In genomic region chr19:58277748-58278147, GRCh38 we compare ENCODE assay signal across 9 cellular contexts. TPM values are rescaled to one million over a fixed set of nuclear protein-coding genes. Genes with fewer than 3 reads are reported as not detected.
A peak's percentile ranks its signal among the peaks of the same experiment; 100 is the strongest.
DNase-seq lines count a peak whose midpoint lies in the region; ATAC-seq and TF ChIP-seq lines count a peak whose summit lies in the region.
"Had no signal": no experiment of that assay in that cellular context is flagged by ENCODE, and none has a peak within 500 bp of the region (broad histone marks: within the 10 kb centered on the region; RNA-seq: fewer than 3 reads in every experiment).

No MANE protein-coding gene starts in this region.

- H3K4me1 ChIP-seq in H9 (ENCODE audit: insufficient read depth, low read length) = peaks cover 9% of the 10 kb centered on the region; the same call in 1 of the 2 replicates
- peaks cover 0 to 35% (median 0%) of the 10 kb centered on the region in 3 donors for H3K4me1 ChIP-seq in gastroesophageal sphincter
- peaks cover 4 to 15% of the 10 kb centered on the region in 2 donors for H3K4me1 ChIP-seq in gastrocnemius medialis

- no peak for TF ChIP-seq EP300 in gastroesophageal sphincter (IDR thresholded peaks at IDR 0.05)

- H2BK5ac ChIP-seq in H9 (ENCODE audit: insufficient read length, low read length) = no peak overlapping the region

- H2BK12ac ChIP-seq in H9 (ENCODE audit: insufficient read length, low read depth, low read length) = no peak overlapping the region

- no peak overlapping the region for H3K56ac ChIP-seq in H9 (ENCODE audit: insufficient read length, low read depth, low read length)

- H3K9me3 Mint-ChIP-seq in H9 (peaks cover 0 to 3% of the 10 kb centered on the region in 2 experiments; a peak in 2 of 5 replicates), WTC11 (no peaks in the 10 kb centered on the region)

- peak overlapping the region; percentile 68 for H3K4me2 ChIP-seq in H9 (ENCODE audit: insufficient read depth, insufficient read length, low read length)

- no peak overlapping the region for H3K14ac ChIP-seq in H9 (ENCODE audit: insufficient read depth, low read length)

- H2AFZ ChIP-seq in H9 (ENCODE audit: low read length) = no peak overlapping the region

- H3K4me3 ChIP-seq in gastroesophageal sphincter (peak overlapping the region; percentile 66 to 90), gastrocnemius medialis (peak overlapping the region in 3 of 4 donors; percentile 78 to 82 (median 79))

- peaks cover 5% of the 10 kb centered on the region for H3K23me2 ChIP-seq in H9 (ENCODE audit: insufficient read length, low read depth, low read length, poor library complexity, severe bottlenecking)

- intact Hi-C loops in gastrocnemius medialis (cut with DNase I; ENCODE audit: low total_unique reads) = loop anchor here (1.0 kb wide), 1 partner anchor 28 kb away; the partner anchor contains the start of gene ERVK3-1

- H3K36me3 Mint-ChIP-seq in H9 (ENCODE audit: insufficient read depth in 1 of 3, low read depth in 3 of 3) (peaks cover 30 to 38% (median 35%) of the 10 kb centered on the region in 3 experiments; a peak in 6 of 7 replicates), WTC11 (peaks cover 20% of the 10 kb centered on the region)

- H2AK5ac ChIP-seq in H9 (ENCODE audit: insufficient read length, low read length) = no peak overlapping the region

- H3K27me3 Mint-ChIP-seq in H9 (ENCODE audit: low read depth) (no peaks in the 10 kb centered on the region), WTC11 (ENCODE audit: low read depth) (no peaks in the 10 kb centered on the region)

- no peaks in the 10 kb centered on the region for H3K9me3 ChIP-seq in H9 (ENCODE audit: control insufficient read depth, low read depth, low read length)
- peaks cover 0 to 46% (median 0%) of the 10 kb centered on the region in 3 donors for H3K9me3 ChIP-seq in gastroesophageal sphincter
- peaks cover 0 to 10% (median 0%) of the 10 kb centered on the region in 3 donors for H3K9me3 ChIP-seq in gastrocnemius medialis

- no peak overlapping the region for H3K27ac ChIP-seq in H9 (ENCODE audit: insufficient read length, low read depth, low read length)
- peak overlapping the region; percentile 72 to 95 (median 92) for H3K27ac ChIP-seq in gastroesophageal sphincter
- H3K27ac ChIP-seq in gastrocnemius medialis = peak overlapping the region in 3 of 4 donors; percentile 81 to 91 (median 85)

- H3K79me1 ChIP-seq in H9 (ENCODE audit: insufficient read depth, low read depth, low read length, poor library complexity, severe bottlenecking) = peaks cover 12% of the 10 kb centered on the region

- CTCF ChIA-PET in WTC11 (lab: Charles Lee) = interaction anchor here (2.7 kb wide), 1 partner anchor 50 kb away, joined by 10 read pairs; the partner anchor contains the start of gene ZNF544

- no peak overlapping the region for H3K23ac ChIP-seq in H9 (ENCODE audit: insufficient read length, low read depth, low read length)

- no peak overlapping the region for H4K8ac ChIP-seq in H9 (replicated peaks; ENCODE audit: insufficient read length, low read depth, low read length)

- H3K4ac ChIP-seq in H9 (ENCODE audit: low read depth, low read length) = no peak overlapping the region

- H2BK15ac ChIP-seq in H9 (ENCODE audit: low read depth, low read length) = no peak overlapping the region

- TF ChIP-seq CTCF in H9 (conservative IDR thresholded peaks at IDR 0.05) (no peak), WTC11 (IDR thresholded peaks at IDR 0.05) (no peak), gastroesophageal sphincter (IDR thresholded peaks at IDR 0.05) (no peak), gastrocnemius medialis (IDR thresholded peaks at IDR 0.05 in 4 of 5, conservative IDR thresholded peaks at IDR 0.05 in 1 of 5) (no peak)

- H2BK20ac ChIP-seq in H9 (ENCODE audit: low read depth, low read length, poor library complexity, severe bottlenecking) = no peak overlapping the region

- H3K4me1 Mint-ChIP-seq in H9 (peaks cover 22 to 26% of the 10 kb centered on the region in 2 experiments), WTC11 (peaks cover 22% of the 10 kb centered on the region)

- H4K20me1 ChIP-seq in H9 (ENCODE audit: control insufficient read depth, insufficient read depth, insufficient read length) = peaks cover 2% of the 10 kb centered on the region

- peaks cover 0 to 51% of the 10 kb centered on the region in 2 donors for H3K36me3 ChIP-seq in gastroesophageal sphincter
- H3K36me3 ChIP-seq in gastrocnemius medialis = peaks cover 0 to 11% of the 10 kb centered on the region in 2 donors

- in situ Hi-C loops in gastrocnemius medialis (cut with MboI; ENCODE audit: low sequenced_read_pairs in 4 of 4) = no loop called here

- peak overlapping the region; percentile 81 for H3K9ac ChIP-seq in H9 (ENCODE audit: extremely low read depth, insufficient read length, low read length)

- POLR2A ChIA-PET in WTC11 (lab: Charles Lee) = interaction anchor here (0.8 kb wide), 1 partner anchor 49 kb away, joined by 4 read pairs; the partner anchor contains the start of gene ZNF544

- H3K27ac Mint-ChIP-seq in H9 (peak overlapping the region in 1 of 3 experiments; percentile 98; a peak in 2 of 7 replicates), WTC11 (peak overlapping the region; percentile 85)

- H3T11ph ChIP-seq in H9 (ENCODE audit: low read length) = no peak overlapping the region

- no peak overlapping the region for H4K5ac ChIP-seq in H9 (ENCODE audit: insufficient read length, low read depth, low read length)

- no peak overlapping the region for H2BK120ac ChIP-seq in H9 (ENCODE audit: low read depth, low read length, poor library complexity, severe bottlenecking)

- no peaks in the 10 kb centered on the region for H3K27me3 ChIP-seq in H9 (ENCODE audit: insufficient read depth, low read length)
- H3K27me3 ChIP-seq in gastroesophageal sphincter = no peaks in the 10 kb centered on the region
- peaks cover 0 to 10% (median 7%) of the 10 kb centered on the region in 3 donors for H3K27me3 ChIP-seq in gastrocnemius medialis

- DNase-seq in H9 = no peak
- DNase-seq in WTC11 (ENCODE audit: low spot score) = no peak
- DNase-seq in gastrocnemius medialis = no peak
- DNase-seq in occipital lobe (lab: John Stamatoyannopoulos, UW) = no peak
- DNase-seq in GM03348 (ENCODE audit: low spot score) = no peak
- DNase-seq: activated CD4-positive, alpha-beta T cell treated with anti-CD3 and anti-CD28 coated beads for 48 hours had no signal

- peaks cover 30% of the 10 kb centered on the region for H3K79me2 ChIP-seq in H9 (ENCODE audit: insufficient read depth, low read length)

- no CpG with 5 or more reads among the region's 13 CpGs for WGBS in H9 (ENCODE audit: extremely low coverage, insufficient read length, low lambda C conversion rate)
- WGBS in gastroesophageal sphincter (ENCODE audit: low coverage in 1 of 2), 2 donors = 31 to 58% methylated on average over 4 to 7 of the region's 13 CpGs

- H3K4me3 Mint-ChIP-seq in H9 (peak overlapping the region; percentile 93 to 98), WTC11 (peak overlapping the region; percentile 95)

- no peak overlapping the region for H4K91ac ChIP-seq in H9 (ENCODE audit: insufficient read length, low read depth, low read length)

- no peak for TF ChIP-seq POLR2A in gastroesophageal sphincter (IDR thresholded peaks at IDR 0.05)
- TF ChIP-seq POLR2A in gastrocnemius medialis (IDR thresholded peaks at IDR 0.05) = no peak

- H3K18ac ChIP-seq in H9 (ENCODE audit: insufficient read length, low read depth, low read length) = no peak overlapping the region

- ATAC-seq in WTC11 (no peak), gastroesophageal sphincter (no peak), gastrocnemius medialis (no peak), HG03439 (IDR thresholded peaks at IDR 0.05; ENCODE audit: unreplicated experiment) (no peak), GM21447 (IDR thresholded peaks at IDR 0.05; ENCODE audit: unreplicated experiment) (no peak)

TF ChIP-seq in WTC11, 78 proteins besides CTCF, POLR2A, EP300 and RAD21 (continues in another document):
- TF ChIP-seq ZNF219 (CRISPR knock-in tag; IDR thresholded peaks at IDR 0.05; ENCODE audit: borderline replicate concordance) = no peak
- TF ChIP-seq SP1 (CRISPR knock-in tag; conservative IDR thresholded peaks at IDR 0.05) = no peak
- TF ChIP-seq RELA (CRISPR knock-in tag; IDR thresholded peaks at IDR 0.05; ENCODE audit: borderline replicate concordance) = no peak
- no peak for TF ChIP-seq GRHL2 (CRISPR knock-in tag; IDR thresholded peaks at IDR 0.05; ENCODE audit: insufficient replicate concordance, severe bottlenecking)
- no peak for TF ChIP-seq KAT7 (CRISPR knock-in tag; IDR thresholded peaks at IDR 0.05; ENCODE audit: borderline replicate concordance)
- no peak for TF ChIP-seq OVOL2 (CRISPR knock-in tag; IDR thresholded peaks at IDR 0.05; ENCODE audit: borderline replicate concordance)
- no peak for TF ChIP-seq ZNF317 (CRISPR knock-in tag; IDR thresholded peaks at IDR 0.05; ENCODE audit: borderline replicate concordance, low read depth)

RNA-seq across cellular contexts. Expression of gene ZNF8, which starts 1.0 kb away (rescaled TPM):
- 16.9 and 17.3 TPM in 2 replicates for total RNA-seq in H9 (2021)
- total RNA-seq in WTC11 (2021) = 18.8 to 19.1 TPM (median 18.9 TPM) in 3 replicates
- 10 to 100 TPM in 2 of 4 donors, 1 to 10 TPM in 2; 5.6 to 11.6 (median 9.5) TPM for total RNA-seq in gastroesophageal sphincter
- 1 to 10 TPM in 2 of 4 donors, under 1 TPM in 2; 0.78 to 2.1 (median 1.2) TPM for total RNA-seq in gastrocnemius medialis
- total RNA-seq in occipital lobe = 17.2 TPM

RNA-seq across cellular contexts. Expression of gene ERVK3-1, which starts 27.4 kb away (rescaled TPM):
- 43.6 and 43.7 TPM in 2 replicates for total RNA-seq in H9 (2021)
- 23.1 to 26.0 TPM (median 24.0 TPM) in 3 replicates for total RNA-seq in WTC11 (2021)
- total RNA-seq in gastroesophageal sphincter = 10 to 100 TPM; 31.7 to 67.2 (median 41.5) TPM
- total RNA-seq in gastrocnemius medialis = 10 to 100 TPM; 27.1 to 38.2 (median 32.4) TPM
- 20.6 TPM for total RNA-seq in occipital lobe

RNA-seq across cellular contexts. Expression of gene ZNF544, which starts 49.0 kb away (rescaled TPM):
- total RNA-seq in H9 (2021) (97.2 and 97.6 TPM in 2 replicates), WTC11 (2021) (52.8 to 63.8 TPM (median 59.2 TPM) in 3 replicates), gastroesophageal sphincter (10 to 100 TPM; 25.4 to 54.6 (median 34.6) TPM), gastrocnemius medialis (1 to 10 TPM; 3.8 to 9.5 (median 6.0) TPM), occipital lobe (63.8 TPM)

RNA-seq across cellular contexts. Expression of gene ZSCAN22, which starts 49.0 kb away (rescaled TPM):
- total RNA-seq in H9 (2021) (4.7 and 4.8 TPM in 2 replicates), WTC11 (2021) (3.2 TPM in 3 replicates), gastroesophageal sphincter (1 to 10 TPM; 2.4 to 4.8 (median 2.9) TPM), gastrocnemius medialis (1 to 10 TPM; 1.1 to 2.4 (median 1.8) TPM), occipital lobe (3.0 TPM)
